Comparison of ENCODE assay signal across 1 cellular context in the genomic region with DNA sequence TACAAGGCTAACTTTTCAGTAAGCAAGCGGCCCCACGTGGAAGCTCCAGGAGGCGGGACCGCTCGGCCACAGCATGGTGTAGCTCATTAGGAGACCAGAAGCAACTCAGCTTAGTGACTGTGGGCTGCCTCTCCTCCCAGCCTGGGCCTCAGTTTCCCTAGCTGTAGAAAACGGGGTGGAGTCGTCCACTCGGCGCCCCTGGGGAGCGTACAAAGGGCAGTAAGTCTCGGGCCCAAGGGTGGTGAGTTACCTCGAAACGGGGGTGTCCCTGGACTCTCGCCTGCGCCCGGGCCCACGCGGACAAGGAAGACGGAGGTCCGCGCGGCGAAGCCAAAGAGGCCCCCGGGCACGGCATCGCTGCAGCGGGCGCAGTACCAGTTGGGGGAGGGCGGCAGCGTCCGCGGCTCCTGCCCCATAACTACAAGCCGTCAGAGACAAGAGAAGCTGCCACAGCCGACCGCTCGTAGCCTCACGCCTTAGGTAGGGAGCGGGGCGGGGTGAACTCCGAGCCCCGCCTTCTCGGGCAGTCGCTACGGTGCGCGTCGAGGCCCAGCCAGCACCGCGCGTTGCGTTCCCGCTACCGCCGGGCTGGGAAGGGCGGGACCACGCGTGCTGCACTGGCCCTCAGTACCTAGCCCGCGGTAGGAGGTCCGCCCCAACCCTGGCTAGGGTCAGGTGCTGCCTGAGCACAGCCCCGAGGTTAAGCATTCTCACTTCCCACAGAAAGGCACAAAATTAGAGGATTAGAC.
TF ChIP-seq lines count a peak whose summit lies in the region.

A gene with protein sequence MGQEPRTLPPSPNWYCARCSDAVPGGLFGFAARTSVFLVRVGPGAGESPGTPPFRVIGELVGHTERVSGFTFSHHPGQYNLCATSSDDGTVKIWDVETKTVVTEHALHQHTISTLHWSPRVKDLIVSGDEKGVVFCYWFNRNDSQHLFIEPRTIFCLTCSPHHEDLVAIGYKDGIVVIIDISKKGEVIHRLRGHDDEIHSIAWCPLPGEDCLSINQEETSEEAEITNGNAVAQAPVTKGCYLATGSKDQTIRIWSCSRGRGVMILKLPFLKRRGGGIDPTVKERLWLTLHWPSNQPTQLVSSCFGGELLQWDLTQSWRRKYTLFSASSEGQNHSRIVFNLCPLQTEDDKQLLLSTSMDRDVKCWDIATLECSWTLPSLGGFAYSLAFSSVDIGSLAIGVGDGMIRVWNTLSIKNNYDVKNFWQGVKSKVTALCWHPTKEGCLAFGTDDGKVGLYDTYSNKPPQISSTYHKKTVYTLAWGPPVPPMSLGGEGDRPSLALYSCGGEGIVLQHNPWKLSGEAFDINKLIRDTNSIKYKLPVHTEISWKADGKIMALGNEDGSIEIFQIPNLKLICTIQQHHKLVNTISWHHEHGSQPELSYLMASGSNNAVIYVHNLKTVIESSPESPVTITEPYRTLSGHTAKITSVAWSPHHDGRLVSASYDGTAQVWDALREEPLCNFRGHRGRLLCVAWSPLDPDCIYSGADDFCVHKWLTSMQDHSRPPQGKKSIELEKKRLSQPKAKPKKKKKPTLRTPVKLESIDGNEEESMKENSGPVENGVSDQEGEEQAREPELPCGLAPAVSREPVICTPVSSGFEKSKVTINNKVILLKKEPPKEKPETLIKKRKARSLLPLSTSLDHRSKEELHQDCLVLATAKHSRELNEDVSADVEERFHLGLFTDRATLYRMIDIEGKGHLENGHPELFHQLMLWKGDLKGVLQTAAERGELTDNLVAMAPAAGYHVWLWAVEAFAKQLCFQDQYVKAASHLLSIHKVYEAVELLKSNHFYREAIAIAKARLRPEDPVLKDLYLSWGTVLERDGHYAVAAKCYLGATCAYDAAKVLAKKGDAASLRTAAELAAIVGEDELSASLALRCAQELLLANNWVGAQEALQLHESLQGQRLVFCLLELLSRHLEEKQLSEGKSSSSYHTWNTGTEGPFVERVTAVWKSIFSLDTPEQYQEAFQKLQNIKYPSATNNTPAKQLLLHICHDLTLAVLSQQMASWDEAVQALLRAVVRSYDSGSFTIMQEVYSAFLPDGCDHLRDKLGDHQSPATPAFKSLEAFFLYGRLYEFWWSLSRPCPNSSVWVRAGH (N-terminal part only) (minus strand): TSS at position 494 of the 749 bp plus-strand sequence. CDS start 78 bp downstream, at position 416.

TF ChIP-seq in HCT116, 20 proteins besides CTCF, POLR2A, EP300 and RAD21 (continued from another document):
- no peak for TF ChIP-seq ELF1 (IDR thresholded peaks at IDR 0.05; ENCODE audit: borderline replicate concordance, low read depth)
- TF ChIP-seq YY1 (IDR thresholded peaks at IDR 0.05; ENCODE audit: extremely low read depth, insufficient replicate concordance, low read depth, low read length), result peak; percentile 78
- TF ChIP-seq, protein P1, sequence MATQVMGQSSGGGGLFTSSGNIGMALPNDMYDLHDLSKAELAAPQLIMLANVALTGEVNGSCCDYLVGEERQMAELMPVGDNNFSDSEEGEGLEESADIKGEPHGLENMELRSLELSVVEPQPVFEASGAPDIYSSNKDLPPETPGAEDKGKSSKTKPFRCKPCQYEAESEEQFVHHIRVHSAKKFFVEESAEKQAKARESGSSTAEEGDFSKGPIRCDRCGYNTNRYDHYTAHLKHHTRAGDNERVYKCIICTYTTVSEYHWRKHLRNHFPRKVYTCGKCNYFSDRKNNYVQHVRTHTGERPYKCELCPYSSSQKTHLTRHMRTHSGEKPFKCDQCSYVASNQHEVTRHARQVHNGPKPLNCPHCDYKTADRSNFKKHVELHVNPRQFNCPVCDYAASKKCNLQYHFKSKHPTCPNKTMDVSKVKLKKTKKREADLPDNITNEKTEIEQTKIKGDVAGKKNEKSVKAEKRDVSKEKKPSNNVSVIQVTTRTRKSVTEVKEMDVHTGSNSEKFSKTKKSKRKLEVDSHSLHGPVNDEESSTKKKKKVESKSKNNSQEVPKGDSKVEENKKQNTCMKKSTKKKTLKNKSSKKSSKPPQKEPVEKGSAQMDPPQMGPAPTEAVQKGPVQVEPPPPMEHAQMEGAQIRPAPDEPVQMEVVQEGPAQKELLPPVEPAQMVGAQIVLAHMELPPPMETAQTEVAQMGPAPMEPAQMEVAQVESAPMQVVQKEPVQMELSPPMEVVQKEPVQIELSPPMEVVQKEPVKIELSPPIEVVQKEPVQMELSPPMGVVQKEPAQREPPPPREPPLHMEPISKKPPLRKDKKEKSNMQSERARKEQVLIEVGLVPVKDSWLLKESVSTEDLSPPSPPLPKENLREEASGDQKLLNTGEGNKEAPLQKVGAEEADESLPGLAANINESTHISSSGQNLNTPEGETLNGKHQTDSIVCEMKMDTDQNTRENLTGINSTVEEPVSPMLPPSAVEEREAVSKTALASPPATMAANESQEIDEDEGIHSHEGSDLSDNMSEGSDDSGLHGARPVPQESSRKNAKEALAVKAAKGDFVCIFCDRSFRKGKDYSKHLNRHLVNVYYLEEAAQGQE (IDR thresholded peaks at IDR 0.05; ENCODE audit: low read depth), result no peak
- no peak for TF ChIP-seq SRF (IDR thresholded peaks at IDR 0.05; ENCODE audit: low read depth)
- TF ChIP-seq SP1 (IDR thresholded peaks at IDR 0.05; ENCODE audit: low read depth), result peak; percentile 87
- TF ChIP-seq, protein P2, sequence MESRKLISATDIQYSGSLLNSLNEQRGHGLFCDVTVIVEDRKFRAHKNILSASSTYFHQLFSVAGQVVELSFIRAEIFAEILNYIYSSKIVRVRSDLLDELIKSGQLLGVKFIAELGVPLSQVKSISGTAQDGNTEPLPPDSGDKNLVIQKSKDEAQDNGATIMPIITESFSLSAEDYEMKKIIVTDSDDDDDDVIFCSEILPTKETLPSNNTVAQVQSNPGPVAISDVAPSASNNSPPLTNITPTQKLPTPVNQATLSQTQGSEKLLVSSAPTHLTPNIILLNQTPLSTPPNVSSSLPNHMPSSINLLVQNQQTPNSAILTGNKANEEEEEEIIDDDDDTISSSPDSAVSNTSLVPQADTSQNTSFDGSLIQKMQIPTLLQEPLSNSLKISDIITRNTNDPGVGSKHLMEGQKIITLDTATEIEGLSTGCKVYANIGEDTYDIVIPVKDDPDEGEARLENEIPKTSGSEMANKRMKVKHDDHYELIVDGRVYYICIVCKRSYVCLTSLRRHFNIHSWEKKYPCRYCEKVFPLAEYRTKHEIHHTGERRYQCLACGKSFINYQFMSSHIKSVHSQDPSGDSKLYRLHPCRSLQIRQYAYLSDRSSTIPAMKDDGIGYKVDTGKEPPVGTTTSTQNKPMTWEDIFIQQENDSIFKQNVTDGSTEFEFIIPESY (IDR thresholded peaks at IDR 0.05; ENCODE audit: extremely low read depth, insufficient replicate concordance, low read length), result peak; percentile 86
- TF ChIP-seq CBX3 (IDR thresholded peaks at IDR 0.05; ENCODE audit: low read depth), result peak; percentile 94
- no peak for TF ChIP-seq EZH2 (IDR thresholded peaks at IDR 0.05)
- TF ChIP-seq, protein P3, sequence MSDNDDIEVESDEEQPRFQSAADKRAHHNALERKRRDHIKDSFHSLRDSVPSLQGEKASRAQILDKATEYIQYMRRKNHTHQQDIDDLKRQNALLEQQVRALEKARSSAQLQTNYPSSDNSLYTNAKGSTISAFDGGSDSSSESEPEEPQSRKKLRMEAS (IDR thresholded peaks at IDR 0.05), result peak; percentile 94
- TF ChIP-seq, protein P4, sequence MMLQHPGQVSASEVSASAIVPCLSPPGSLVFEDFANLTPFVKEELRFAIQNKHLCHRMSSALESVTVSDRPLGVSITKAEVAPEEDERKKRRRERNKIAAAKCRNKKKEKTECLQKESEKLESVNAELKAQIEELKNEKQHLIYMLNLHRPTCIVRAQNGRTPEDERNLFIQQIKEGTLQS (IDR thresholded peaks at IDR 0.05), result no peak
- peak; percentile 85; the same call in 1 of the 2 replicates for TF ChIP-seq SIN3A (IDR thresholded peaks at IDR 0.05; ENCODE audit: low read depth)
- TF ChIP-seq ZFX (IDR thresholded peaks at IDR 0.05), result peak; percentile 80
- no peak for TF ChIP-seq CEBPB (IDR thresholded peaks at IDR 0.05; ENCODE audit: low read depth)
- TF ChIP-seq JUND (IDR thresholded peaks at IDR 0.05), result no peak
- no peak for TF ChIP-seq EGR1 (IDR thresholded peaks at IDR 0.05; ENCODE audit: low read depth)
- peak; percentile 93 for TF ChIP-seq POLR2AphosphoS5 (IDR thresholded peaks at IDR 0.05; ENCODE audit: low read depth, low read length)
- no peak for TF ChIP-seq ZNF274 (IDR thresholded peaks at IDR 0.05; ENCODE audit: low read depth, low read length)
- no peak for TF ChIP-seq FOSL1 (IDR thresholded peaks at IDR 0.05; ENCODE audit: low read depth)
TF ChIP-seq in HCT116: peak in this region for 9.
